ENCODE assay signal across 10 cellular contexts in genomic region chr9:35687972-35688557, GRCh38. TPM values are rescaled to one million over a fixed set of nuclear protein-coding genes. Genes with fewer than 3 reads are reported as not detected.
DNase-seq lines count a peak whose midpoint lies in the region; FAIRE-seq and TF ChIP-seq lines count a peak whose summit lies in the region.
"Had no signal": no experiment of that assay in that cellular context is flagged by ENCODE, and none has a peak within 500 bp of the region (broad histone marks: within the 10 kb centered on the region; RNA-seq: fewer than 3 reads in every experiment).

No MANE protein-coding gene starts in this region.

- H3K27me3 Mint-ChIP-seq in H9 (ENCODE audit: low read depth), result no peaks in the 10 kb centered on the region; the same call in 1 of the 2 replicates
- H3K27me3 Mint-ChIP-seq: activated naive CD8-positive, alpha-beta T cell had no signal

- H3K23me2 ChIP-seq in H9 (ENCODE audit: insufficient read length, low read depth, low read length, poor library complexity, severe bottlenecking), result peaks cover 6% of the 10 kb centered on the region

- no peak for TF ChIP-seq CTCF in H9 (conservative IDR thresholded peaks at IDR 0.05)
- no peak for TF ChIP-seq CTCF in astrocyte of the spinal cord (IDR thresholded peaks at IDR 0.05; ENCODE audit: low read depth, low read length)

- H3K4me3 Mint-ChIP-seq in H9, result peak overlapping the region; percentile 84 to 93; a peak in 4 of 5 replicates

- H3K36me3 Mint-ChIP-seq in H9 (ENCODE audit: insufficient read depth in 1 of 3, low read depth in 3 of 3), result peaks cover 32 to 56% (median 51%) of the 10 kb centered on the region in 3 experiments
- H3K36me3 Mint-ChIP-seq: activated naive CD8-positive, alpha-beta T cell had no signal

- peak overlapping the region; percentile 67 for H3K4me2 ChIP-seq in H9 (ENCODE audit: insufficient read depth, insufficient read length, low read length)

- H3K79me1 ChIP-seq in H9 (ENCODE audit: insufficient read depth, low read depth, low read length, poor library complexity, severe bottlenecking), result no peaks in the 10 kb centered on the region

- H3K18ac ChIP-seq in H9 (ENCODE audit: insufficient read length, low read depth, low read length), result no peak overlapping the region

- no peak overlapping the region for H4K8ac ChIP-seq in H9 (replicated peaks; ENCODE audit: insufficient read length, low read depth, low read length)

- no peak overlapping the region for H2AFZ ChIP-seq in H9 (ENCODE audit: low read length)

- no peak overlapping the region for H3K27ac ChIP-seq in H9 (ENCODE audit: insufficient read length, low read depth, low read length)
- H3K27ac ChIP-seq in skeletal muscle tissue (ENCODE audit: low read depth, low read length), result peak overlapping the region; percentile 98

- H3K4ac ChIP-seq in H9 (ENCODE audit: low read depth, low read length), result no peak overlapping the region

- H4K91ac ChIP-seq in H9 (ENCODE audit: insufficient read length, low read depth, low read length), result no peak overlapping the region

- H3K27me3 ChIP-seq in H9 (ENCODE audit: insufficient read depth, low read length), result no peaks in the 10 kb centered on the region
- H3K27me3 ChIP-seq in iPS-15b (ENCODE audit: control insufficient read depth, insufficient read depth, low read length), result no peaks in the 10 kb centered on the region
- no peaks in the 10 kb centered on the region for H3K27me3 ChIP-seq in skeletal muscle tissue (ENCODE audit: control insufficient read depth in 3 of 3, insufficient read depth in 3 of 3, low read length in 3 of 3)

- H3T11ph ChIP-seq in H9 (ENCODE audit: low read length), result no peak overlapping the region

- H2BK12ac ChIP-seq in H9 (ENCODE audit: insufficient read length, low read depth, low read length), result no peak overlapping the region

- H3K9me3 ChIP-seq in H9 (ENCODE audit: control insufficient read depth, low read depth, low read length) (no peaks in the 10 kb centered on the region), iPS-15b (ENCODE audit: control insufficient read depth, insufficient read depth, low read length) (no peaks in the 10 kb centered on the region), skeletal muscle tissue (ENCODE audit: control insufficient read depth in 3 of 3, low read length in 3 of 3) (no peaks in the 10 kb centered on the region)

- H2AK5ac ChIP-seq in H9 (ENCODE audit: insufficient read length, low read length), result no peak overlapping the region

- peaks cover 0 to 2% of the 10 kb centered on the region in 2 experiments; a peak in 2 of 5 replicates for H3K9me3 Mint-ChIP-seq in H9

- no peak overlapping the region for H3K14ac ChIP-seq in H9 (ENCODE audit: insufficient read depth, low read length)

- H3K23ac ChIP-seq in H9 (ENCODE audit: insufficient read length, low read depth, low read length), result no peak overlapping the region

- H2BK15ac ChIP-seq in H9 (ENCODE audit: low read depth, low read length), result no peak overlapping the region

- H3K9ac ChIP-seq in H9 (ENCODE audit: extremely low read depth, insufficient read length, low read length) (no peak overlapping the region), iPS-15b (ENCODE audit: low read depth, low read length) (no peak overlapping the region), skeletal muscle tissue (ENCODE audit: low read depth in 1 of 3, low read length in 3 of 3) (peak overlapping the region; percentile 99 to 100 (median 100))

- no peak overlapping the region for H3K56ac ChIP-seq in H9 (ENCODE audit: insufficient read length, low read depth, low read length)

- H2BK20ac ChIP-seq in H9 (ENCODE audit: low read depth, low read length, poor library complexity, severe bottlenecking), result no peak overlapping the region

- H3K36me3 ChIP-seq in iPS-15b (ENCODE audit: control insufficient read depth, insufficient read depth, low read length) (peaks cover 40% of the 10 kb centered on the region), skeletal muscle tissue (ENCODE audit: control insufficient read depth in 3 of 3, insufficient read depth in 3 of 3, low read length in 3 of 3) (peaks cover 43 to 56% (median 48%) of the 10 kb centered on the region in 3 donors)

- TF ChIP-seq POLR2A in GM12892 (IDR thresholded peaks at IDR 0.05; ENCODE audit: low read depth, low read length), result no peak

- H3K4me3 ChIP-seq in astrocyte of the spinal cord (ENCODE audit: low read depth, low read length), result peak overlapping the region; percentile 87
- peak overlapping the region; percentile 81 for H3K4me3 ChIP-seq in iPS-15b (ENCODE audit: low read depth, low read length)
- H3K4me3 ChIP-seq in skeletal muscle tissue (ENCODE audit: low read length in 3 of 3), result peak overlapping the region; percentile 90 to 98 (median 96)

- no CpG with 5 or more reads among the region's 2 CpGs for WGBS in H9 (ENCODE audit: extremely low coverage, insufficient read length, low lambda C conversion rate)

- H4K20me1 ChIP-seq in H9 (ENCODE audit: control insufficient read depth, insufficient read depth, insufficient read length), result no peaks in the 10 kb centered on the region

- H4K5ac ChIP-seq in H9 (ENCODE audit: insufficient read length, low read depth, low read length), result no peak overlapping the region

- no peak overlapping the region for H2BK5ac ChIP-seq in H9 (ENCODE audit: insufficient read length, low read length)

- H3K27ac Mint-ChIP-seq in H9, result no peak overlapping the region
- H3K27ac Mint-ChIP-seq: activated naive CD8-positive, alpha-beta T cell had no signal

- H3K79me2 ChIP-seq in H9 (ENCODE audit: insufficient read depth, low read length), result no peaks in the 10 kb centered on the region; the same call in 1 of the 2 replicates

- no peak for DNase-seq in H9
- no peak for DNase-seq in astrocyte of the spinal cord (ENCODE audit: low read depth, low spot score)
- no peak for DNase-seq in HuH-7.5 (ENCODE audit: low spot score)
- no peak for DNase-seq in activated naive CD4-positive, alpha-beta T cell treated with anti-CD3 and anti-CD28 coated beads, Interleukin-2, amount 50 U/mL, for 16 hours
- no peak for DNase-seq in GM12892 (ENCODE audit: insufficient read length)
- no peak for DNase-seq in NCI-H748 treated with DMSO at 0.1 percent for 48 hours (lab: John Stamatoyannopoulos, UW)
- DNase-seq: NCI-H774 had no signal

- no peak for FAIRE-seq in GM12892 (lab: Jason Lieb, UNC)

- no peak overlapping the region for H2BK120ac ChIP-seq in H9 (ENCODE audit: low read depth, low read length, poor library complexity, severe bottlenecking)

- in situ Hi-C loops in astrocyte of the spinal cord (cut with HindIII; ENCODE audit: low sequenced_read_pairs), result no loop called here

- H3K4me1 ChIP-seq in H9 (ENCODE audit: insufficient read depth, low read length) (peaks cover 3% of the 10 kb centered on the region), iPS-15b (ENCODE audit: control insufficient read depth, insufficient read depth, low read length) (peaks cover 10% of the 10 kb centered on the region), skeletal muscle tissue (ENCODE audit: control insufficient read depth in 3 of 3, insufficient read depth in 3 of 3, low read length in 3 of 3) (peaks cover 31 to 70% (median 37%) of the 10 kb centered on the region in 3 donors)

- H3K4me1 Mint-ChIP-seq in H9, result peaks cover 27 to 30% of the 10 kb centered on the region in 2 experiments

RNA-seq across cellular contexts. Expression of gene TPM2, which starts 1.7 kb away (rescaled TPM):
- total RNA-seq in H9 (2021) (221 and 225 TPM in 2 replicates), skeletal muscle tissue (4,180 TPM)
- polyA plus RNA-seq in GM12892 (2012; ENCODE audit: missing spikeins), result 3.6 TPM

RNA-seq across cellular contexts. Expression of gene CA9, which starts 14.3 kb away (rescaled TPM):
- 0.94 and 1.9 TPM in 2 replicates for total RNA-seq in H9 (2021)
- under 0.01 TPM for total RNA-seq in skeletal muscle tissue
- 2.0 TPM for polyA plus RNA-seq in GM12892 (2012; ENCODE audit: missing spikeins)

RNA-seq across cellular contexts. Expression of gene ARHGEF39, which starts 23.1 kb away (rescaled TPM):
- total RNA-seq in H9 (2021) (21.6 and 24.4 TPM in 2 replicates), skeletal muscle tissue (0.52 TPM)
- 8.6 TPM for polyA plus RNA-seq in GM12892 (2012; ENCODE audit: missing spikeins)

RNA-seq across cellular contexts. Expression of gene CCDC107, which starts 30.0 kb away (rescaled TPM):
- total RNA-seq in H9 (2021), result 11.3 and 12.0 TPM in 2 replicates
- total RNA-seq in skeletal muscle tissue, result 11.0 TPM
- polyA plus RNA-seq in GM12892 (2012; ENCODE audit: missing spikeins), result 12.7 TPM

RNA-seq across cellular contexts. Expression of gene RMRP, which starts 30.2 kb away (rescaled TPM):
- total RNA-seq in H9 (2021) (18,417 and 20,652 TPM in 2 replicates), skeletal muscle tissue (118,473 TPM)
- not detected for polyA plus RNA-seq in GM12892 (2012; ENCODE audit: missing spikeins)

Comparison
In these comparisons a context has a peak if more than half of its experiments do, and no peak if none do; other contexts are left out.
1. H3K9ac ChIP-seq: peak in skeletal muscle tissue (3 of 3); none in H9 (single experiment) and iPS-15b (single experiment).
2. RNA of gene TPM2, which starts 1.7 kb away (total RNA-seq): 4,180 TPM in skeletal muscle tissue (single experiment); 221 to 225 TPM in H9; every median in the first group is over 10 times any median in the second.
3. RNA of gene ARHGEF39, which starts 23.1 kb away (total RNA-seq): 21.6 to 24.4 TPM in H9; 0.52 TPM in skeletal muscle tissue (single experiment); every median in the first group is over 10 times any median in the second.
4. Peak in every context shown above with its lines, with median percentiles within 50 percentile points of each other: H3K4me3 ChIP-seq.